Comparison of ENCODE assay signal across 19 cellular contexts in the genomic region with DNA sequence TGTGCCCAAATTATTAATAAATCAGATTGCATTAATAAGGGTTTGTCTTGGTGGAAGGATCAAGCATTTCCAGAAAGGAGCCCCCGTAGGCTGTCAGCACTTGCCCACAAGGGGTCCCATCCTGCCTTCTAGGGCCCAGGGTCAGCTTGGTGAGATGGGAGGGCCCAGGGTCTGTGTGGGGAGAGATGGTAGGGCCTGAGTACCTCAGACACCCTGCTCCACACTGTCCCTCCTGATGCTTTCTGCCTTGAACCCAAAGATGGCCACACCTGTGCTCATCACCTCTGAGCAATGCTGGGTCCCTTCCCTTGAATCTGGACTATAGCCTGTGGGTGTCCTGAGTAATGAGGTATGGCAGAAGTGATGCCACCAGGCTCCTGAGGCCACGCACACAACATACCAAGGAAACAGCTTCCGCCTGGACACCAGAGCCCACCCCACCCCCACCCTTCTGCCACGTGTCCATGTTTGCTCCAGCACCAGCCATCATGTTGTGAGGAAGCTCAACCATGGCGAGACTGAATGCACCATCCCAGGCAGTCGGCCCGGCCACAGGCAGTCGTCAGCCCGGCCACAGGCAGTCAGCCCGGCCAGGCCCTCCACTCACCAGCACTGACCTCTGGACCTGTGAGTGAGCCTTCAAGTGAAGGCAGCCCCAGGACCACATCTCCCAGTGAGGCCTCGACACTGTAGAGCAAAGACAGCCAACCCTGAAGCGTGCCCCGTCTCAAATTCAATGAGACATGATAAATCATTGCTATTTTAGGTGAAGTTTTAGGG. TPM values are rescaled to one million over a fixed set of nuclear protein-coding genes. Genes with fewer than 3 reads are reported as not detected.
DNase-seq lines count a peak whose midpoint lies in the region; ATAC-seq and TF ChIP-seq lines count a peak whose summit lies in the region.
"Had no signal": no experiment of that assay in that cellular context is flagged by ENCODE, and none has a peak within 500 bp of the region (broad histone marks: within the 10 kb centered on the region; RNA-seq: fewer than 3 reads in every experiment).

No MANE protein-coding gene starts in this region.

- H3K9me3 ChIP-seq in spleen, result no peaks in the 10 kb centered on the region
- H3K9me3 ChIP-seq: HAP-1, heart left ventricle, right atrium auricular region had no signal

- no peak for ATAC-seq in activated CD8-positive, alpha-beta T cell treated with anti-CD3 and anti-CD28 coated beads for 36 hours
- ATAC-seq in stimulated activated effector memory CD8-positive, alpha-beta T cell treated with anti-CD3 and anti-CD28 coated beads, Interleukin-12 subunit alpha, Interleukin-12 subunit beta, amount 100 ng/mL, for 72 hours, result no peak
- ATAC-seq in GM19455 (IDR thresholded peaks at IDR 0.05; ENCODE audit: unreplicated experiment), result no peak

- POLR2A ChIA-PET in activated CD8-positive, alpha-beta T cell treated with anti-CD3 and anti-CD28 coated beads for 36 hours (lab: Charles Lee), result no interaction called here

- no peak for TF ChIP-seq POLR2A in spleen (IDR thresholded peaks at IDR 0.05)

- H3K27me3 Mint-ChIP-seq in activated naive CD4-positive, alpha-beta T cell treated with anti-CD3 and anti-CD28 coated beads, Interleukin-2, amount 10 ng/mL, durations not matched to agents 7 days and 5 days, result no peaks in the 10 kb centered on the region
- no peaks in the 10 kb centered on the region for H3K27me3 Mint-ChIP-seq in activated CD8-positive, alpha-beta T cell treated with anti-CD3 and anti-CD28 coated beads for 36 hours

- no peak overlapping the region for H3K4me3 ChIP-seq in dorsolateral prefrontal cortex
- no peak overlapping the region for H3K4me3 ChIP-seq in spleen
- H3K4me3 ChIP-seq: HAP-1, heart left ventricle, right atrium auricular region had no signal

- H3K27me3 ChIP-seq in dorsolateral prefrontal cortex, result no peaks in the 10 kb centered on the region
- no peaks in the 10 kb centered on the region for H3K27me3 ChIP-seq in spleen (replicated peaks in 1 of 7)
- H3K27me3 ChIP-seq: heart left ventricle, right atrium auricular region had no signal

- no peak overlapping the region for H3K4me3 Mint-ChIP-seq in activated naive CD4-positive, alpha-beta T cell treated with anti-CD3 and anti-CD28 coated beads, Interleukin-2, amount 10 ng/mL, durations not matched to agents 7 days and 5 days
- no peak overlapping the region for H3K4me3 Mint-ChIP-seq in activated CD8-positive, alpha-beta T cell treated with anti-CD3 and anti-CD28 coated beads for 36 hours
- no peak overlapping the region for H3K4me3 Mint-ChIP-seq in stimulated activated effector memory CD8-positive, alpha-beta T cell treated with anti-CD3 and anti-CD28 coated beads, Interleukin-12 subunit alpha, Interleukin-12 subunit beta, amount 100 ng/mL, for 72 hours
- H3K4me3 Mint-ChIP-seq: CD4-positive, alpha-beta memory T cell had no signal

- H3K27ac Mint-ChIP-seq in activated naive CD4-positive, alpha-beta T cell treated with anti-CD3 and anti-CD28 coated beads, Interleukin-2, amount 10 ng/mL, durations not matched to agents 7 days and 5 days, result peak overlapping the region; percentile 7
- H3K27ac Mint-ChIP-seq in activated CD8-positive, alpha-beta T cell treated with anti-CD3 and anti-CD28 coated beads for 36 hours, result peak overlapping the region; percentile 59
- no peak overlapping the region for H3K27ac Mint-ChIP-seq in stimulated activated effector memory CD8-positive, alpha-beta T cell treated with anti-CD3 and anti-CD28 coated beads, Interleukin-12 subunit alpha, Interleukin-12 subunit beta, amount 100 ng/mL, for 72 hours

- no peaks in the 10 kb centered on the region for H3K9me3 Mint-ChIP-seq in activated naive CD4-positive, alpha-beta T cell treated with anti-CD3 and anti-CD28 coated beads, Interleukin-2, amount 10 ng/mL, durations not matched to agents 7 days and 5 days
- H3K9me3 Mint-ChIP-seq in activated CD8-positive, alpha-beta T cell treated with anti-CD3 and anti-CD28 coated beads for 36 hours, result no peaks in the 10 kb centered on the region
- no peaks in the 10 kb centered on the region for H3K9me3 Mint-ChIP-seq in stimulated activated effector memory CD8-positive, alpha-beta T cell treated with anti-CD3 and anti-CD28 coated beads, Interleukin-12 subunit alpha, Interleukin-12 subunit beta, amount 100 ng/mL, for 72 hours
- H3K9me3 Mint-ChIP-seq: CD4-positive, alpha-beta memory T cell had no signal

- H3K4me1 Mint-ChIP-seq in activated naive CD4-positive, alpha-beta T cell treated with anti-CD3 and anti-CD28 coated beads, Interleukin-2, amount 10 ng/mL, durations not matched to agents 7 days and 5 days, result peaks cover 43% of the 10 kb centered on the region
- H3K4me1 Mint-ChIP-seq in activated CD8-positive, alpha-beta T cell treated with anti-CD3 and anti-CD28 coated beads for 36 hours (ENCODE audit: low read depth), result peaks cover 42% of the 10 kb centered on the region
- H3K4me1 Mint-ChIP-seq in stimulated activated effector memory CD8-positive, alpha-beta T cell treated with anti-CD3 and anti-CD28 coated beads, Interleukin-12 subunit alpha, Interleukin-12 subunit beta, amount 100 ng/mL, for 72 hours, result peaks cover 37% of the 10 kb centered on the region

- H3K27ac ChIP-seq in dorsolateral prefrontal cortex (no peak overlapping the region), spleen (no peak overlapping the region)
- H3K27ac ChIP-seq: heart left ventricle, KMS-11, right atrium auricular region had no signal

- peaks cover 1 to 48% (median 37%) of the 10 kb centered on the region in 6 donors for H3K4me1 ChIP-seq in spleen
- H3K4me1 ChIP-seq: HAP-1 had no signal

- intact Hi-C loops in activated CD8-positive, alpha-beta T cell treated with anti-CD3 and anti-CD28 coated beads for 36 hours (cut with micrococcal nuclease), result no loop called here
- intact Hi-C loops in dorsolateral prefrontal cortex (cut with DNase I) (no loop called here), spleen (cut with DNase I; ENCODE audit: low total_unique reads) (no loop called here)

- H3K36me3 ChIP-seq in spleen, result peaks cover 0 to 55% (median 33%) of the 10 kb centered on the region in 6 donors

- DNase-seq in activated naive CD4-positive, alpha-beta T cell treated with anti-CD3 and anti-CD28 coated beads, Interleukin-2, amount 10 ng/mL, durations not matched to agents 7 days and 5 days, result no peak
- no peak for DNase-seq in activated naive CD4-positive, alpha-beta T cell (lab: John Stamatoyannopoulos, UW)
- DNase-seq in activated CD8-positive, alpha-beta T cell treated with anti-CD3 and anti-CD28 coated beads for 36 hours, result no peak
- DNase-seq in dorsolateral prefrontal cortex (peak in 6 of 10 donors; percentile 1 to 40 (median 19)), spleen (peak; percentile 70), SKM-1 (lab: John Stamatoyannopoulos, UW; ENCODE audit: unreplicated experiment) (no peak)
- no peak for DNase-seq in stimulated activated effector memory CD8-positive, alpha-beta T cell treated with anti-CD3 and anti-CD28 coated beads, Interleukin-12 subunit alpha, Interleukin-12 subunit beta, amount 100 ng/mL, for 72 hours (ENCODE audit: low spot score in 2 of 2)
- DNase-seq: caudate nucleus; CD4-positive, alpha-beta memory T cell; DMS79; effector CD8-positive, alpha-beta T cell; NCI-H1048; PC-3; SW 1271 had no signal

- 90 to 97% (median 95%) methylated on average over 11 to 13 of the region's 13 CpGs for WGBS in spleen, 5 donors

- H3K36me3 Mint-ChIP-seq in activated naive CD4-positive, alpha-beta T cell treated with anti-CD3 and anti-CD28 coated beads, Interleukin-2, amount 10 ng/mL, durations not matched to agents 7 days and 5 days, result peaks cover 24% of the 10 kb centered on the region
- peaks cover 20% of the 10 kb centered on the region for H3K36me3 Mint-ChIP-seq in activated CD8-positive, alpha-beta T cell treated with anti-CD3 and anti-CD28 coated beads for 36 hours (ENCODE audit: low read depth)
- H3K36me3 Mint-ChIP-seq in stimulated activated effector memory CD8-positive, alpha-beta T cell treated with anti-CD3 and anti-CD28 coated beads, Interleukin-12 subunit alpha, Interleukin-12 subunit beta, amount 100 ng/mL, for 72 hours, result peaks cover 44% of the 10 kb centered on the region

- TF ChIP-seq CTCF in activated CD8-positive, alpha-beta T cell treated with anti-CD3 and anti-CD28 coated beads for 36 hours (IDR thresholded peaks at IDR 0.05), result no peak
- TF ChIP-seq CTCF in dorsolateral prefrontal cortex (IDR thresholded peaks at IDR 0.05 in 54 of 56, conservative IDR thresholded peaks at IDR 0.05 in 2 of 56; ENCODE audit: low read depth in 1 of 56, partially characterized antibody in 56 of 56) (no peak), spleen (IDR thresholded peaks at IDR 0.05 in 8 of 11, conservative IDR thresholded peaks at IDR 0.05 in 3 of 11) (no peak)

- CTCF ChIA-PET in activated naive CD4-positive, alpha-beta T cell treated with anti-CD3 and anti-CD28 coated beads, Interleukin-2, amount 10 ng/mL, durations not matched to agents 7 days and 5 days (lab: Charles Lee), result interaction anchor here (1.3 kb wide), 1 partner anchor 50 kb away, joined by 3 read pairs; no protein-coding TSS in a partner anchor
- CTCF ChIA-PET in activated CD8-positive, alpha-beta T cell treated with anti-CD3 and anti-CD28 coated beads for 36 hours (lab: Charles Lee), result interaction anchor here (1.0 to 1.4 kb wide), 2 partner anchors 37 to 50 kb away, joined by 3 read pairs; no protein-coding TSS in a partner anchor

RNA-seq across cellular contexts. Expression of a gene that starts 6.8 kb away (rescaled TPM):
- total RNA-seq in activated CD8-positive, alpha-beta T cell treated with anti-CD3 and anti-CD28 coated beads for 36 hours, result 10 to 100 TPM; 58.4 to 68.9 TPM
- total RNA-seq in dorsolateral prefrontal cortex, result 10 to 100 TPM; 22.9 to 47.4 (median 33.0) TPM
- 10 to 100 TPM; 40.6 to 63.5 (median 51.4) TPM for total RNA-seq in spleen
- polyA plus RNA-seq in spleen, result 10 to 100 TPM; 16.2 to 29.9 (median 20.2) TPM

RNA-seq across cellular contexts. Expression of a gene that starts 7.1 kb away (rescaled TPM):
- 100 to 1,000 TPM in 1 of 2 experiments, 10 to 100 TPM in 1; 96.5 to 108 TPM for total RNA-seq in activated CD8-positive, alpha-beta T cell treated with anti-CD3 and anti-CD28 coated beads for 36 hours
- 100 to 1,000 TPM in 2 of 120 experiments, 10 to 100 TPM in 118; 55.0 to 104 (median 78.7) TPM for total RNA-seq in dorsolateral prefrontal cortex
- 100 to 1,000 TPM in 3 of 7 donors, 10 to 100 TPM in 4; 66.7 to 141 (median 88.3) TPM for total RNA-seq in spleen
- polyA plus RNA-seq in spleen, result 10 to 100 TPM; 38.6 to 59.2 (median 44.7) TPM

RNA-seq across cellular contexts. Expression of a gene that starts 7.5 kb away (rescaled TPM):
- not detected for total RNA-seq in activated CD8-positive, alpha-beta T cell treated with anti-CD3 and anti-CD28 coated beads for 36 hours
- total RNA-seq in dorsolateral prefrontal cortex, result not detected
- not detected for total RNA-seq in spleen
- polyA plus RNA-seq in spleen, result not detected
- total RNA-seq: CD4-positive, alpha-beta memory T cell; heart left ventricle; PC-3; right atrium auricular region had no signal
- polyA plus RNA-seq: CD4-positive, alpha-beta memory T cell; heart left ventricle had no signal

RNA-seq across cellular contexts. Expression of a gene that starts 35.7 kb away (rescaled TPM):
- total RNA-seq in activated CD8-positive, alpha-beta T cell treated with anti-CD3 and anti-CD28 coated beads for 36 hours, result 10 to 100 TPM; 27.7 to 32.1 TPM
- 10 to 100 TPM; 32.3 to 71.0 (median 52.8) TPM for total RNA-seq in dorsolateral prefrontal cortex
- 10 to 100 TPM; 11.9 to 28.8 (median 16.6) TPM for total RNA-seq in spleen
- 10 to 100 TPM; 17.8 to 24.0 (median 22.0) TPM for polyA plus RNA-seq in spleen

RNA-seq across cellular contexts. Expression of a gene that starts 36.4 kb away (rescaled TPM):
- total RNA-seq in activated CD8-positive, alpha-beta T cell treated with anti-CD3 and anti-CD28 coated beads for 36 hours, result 100 to 1,000 TPM; 220 to 228 TPM
- total RNA-seq in dorsolateral prefrontal cortex (100 to 1,000 TPM in 5 of 120 experiments, 10 to 100 TPM in 115; 50.5 to 105 (median 80.8) TPM), spleen (100 to 1,000 TPM in 5 of 7 donors, 10 to 100 TPM in 2; 93.6 to 126 (median 101) TPM)
- polyA plus RNA-seq in spleen, result 100 to 1,000 TPM; 165 to 229 (median 200) TPM

Comparison
In these comparisons a context has a peak if more than half of its experiments do, and no peak if none do; other contexts are left out.
1. DNase-seq: peak in dorsolateral prefrontal cortex (6 of 10) and spleen (single experiment); none in activated naive CD4-positive, alpha-beta T cell treated with anti-CD3 and anti-CD28 coated beads, Interleukin-2, amount 10 ng/mL, durations not matched to agents 7 days and 5 days (single experiment), activated naive CD4-positive, alpha-beta T cell (0 of 4), activated CD8-positive, alpha-beta T cell treated with anti-CD3 and anti-CD28 coated beads for 36 hours (single experiment), stimulated activated effector memory CD8-positive, alpha-beta T cell treated with anti-CD3 and anti-CD28 coated beads, Interleukin-12 subunit alpha, Interleukin-12 subunit beta, amount 100 ng/mL, for 72 hours (0 of 2) and SKM-1 (single experiment).